19 cellular contexts compared by ENCODE assay signal in genomic region chr5:76732405-76733048, GRCh38. TPM values are rescaled to one million over a fixed set of nuclear protein-coding genes. Genes with fewer than 3 reads are reported as not detected.
DNase-seq lines count a peak whose midpoint lies in the region; ATAC-seq, FAIRE-seq and TF ChIP-seq lines count a peak whose summit lies in the region.
"Had no signal": no experiment of that assay in that cellular context is flagged by ENCODE, and none has a peak within 500 bp of the region (broad histone marks: within the 10 kb centered on the region; RNA-seq: fewer than 3 reads in every experiment).

No MANE protein-coding gene starts in this region.

- no peak for FAIRE-seq in GM12878 (lab: Jason Lieb, UNC)
- FAIRE-seq: G401.6, H1 had no signal

- RAD21 ChIA-PET in GM12878 (lab: Charles Lee; ENCODE audit: unreplicated experiment): interaction anchor here (0.8 to 12.3 kb wide), 7 partner anchors 12 to 381 kb away, joined by 3 to 254 read pairs (median 4); partner anchors contain the start of gene F2R

- H3K27me3 ChIP-seq in GM12878 (replicated peaks in 1 of 2; ENCODE audit: control insufficient read depth in 2 of 2, insufficient read depth in 2 of 2, low read length in 1 of 2) (no peaks in the 10 kb centered on the region), prostate gland (replicated peaks; ENCODE audit: insufficient read depth) (no peaks in the 10 kb centered on the region)
- H3K27me3 ChIP-seq: sigmoid colon had no signal

- in situ Hi-C loops in GM12878 (cut with MboI): no loop called here

- intact Hi-C loops in GM12878 (cut with micrococcal nuclease; ENCODE audit: unreplicated experiment) (loop anchor here (1.0 to 10.0 kb wide), 3 partner anchors 11 to 328 kb away; partner anchors contain the start of genes F2R and IQGAP2), prostate gland (cut with DNase I) (no loop called here)

- no peaks in the 10 kb centered on the region for H3K79me2 ChIP-seq in GM12878 (ENCODE audit: control insufficient read depth, insufficient read depth, low read length)

- H3K4me3 ChIP-seq in GM12878: peak overlapping the region; percentile 50
- H3K4me3 ChIP-seq in prostate gland: no peak overlapping the region
- H3K4me3 ChIP-seq: sigmoid colon, SK-N-MC had no signal

- H3K27ac Mint-ChIP-seq in activated CD8-positive, alpha-beta memory T cell treated with anti-CD3 and anti-CD28 coated beads, Interleukin-2, amount 10 ng/mL, durations not matched to agents 7 days and 5 days: peak overlapping the region; percentile 95
- peak overlapping the region; percentile 81 for H3K27ac Mint-ChIP-seq in stimulated activated effector memory CD8-positive, alpha-beta T cell treated with anti-CD3 and anti-CD28 coated beads, Interleukin-12 subunit alpha, Interleukin-12 subunit beta, amount 100 ng/mL, for 72 hours

- no peaks in the 10 kb centered on the region for H3K27me3 Mint-ChIP-seq in activated CD8-positive, alpha-beta memory T cell treated with anti-CD3 and anti-CD28 coated beads, Interleukin-2, amount 10 ng/mL, durations not matched to agents 7 days and 5 days
- H3K27me3 Mint-ChIP-seq: brain had no signal

- peak overlapping the region; percentile 31 for H2AFZ ChIP-seq in GM12878 (ENCODE audit: control insufficient read depth, low read depth, low read length)

- peak; percentile 58 for ATAC-seq in activated CD8-positive, alpha-beta memory T cell treated with anti-CD3 and anti-CD28 coated beads, Interleukin-2, amount 10 ng/mL, durations not matched to agents 7 days and 5 days
- peak; percentile 21 for ATAC-seq in GM12878
- ATAC-seq in stimulated activated effector memory CD8-positive, alpha-beta T cell treated with anti-CD3 and anti-CD28 coated beads, Interleukin-12 subunit alpha, Interleukin-12 subunit beta, amount 100 ng/mL, for 72 hours: peak; percentile 75

- peaks cover 68% of the 10 kb centered on the region for H3K36me3 Mint-ChIP-seq in activated CD8-positive, alpha-beta memory T cell treated with anti-CD3 and anti-CD28 coated beads, Interleukin-2, amount 10 ng/mL, durations not matched to agents 7 days and 5 days
- peaks cover 47% of the 10 kb centered on the region for H3K36me3 Mint-ChIP-seq in stimulated activated effector memory CD8-positive, alpha-beta T cell treated with anti-CD3 and anti-CD28 coated beads, Interleukin-12 subunit alpha, Interleukin-12 subunit beta, amount 100 ng/mL, for 72 hours

- WGBS in GM12878 (ENCODE audit: insufficient coverage, insufficient replicate concordance, low lambda C conversion rate, missing lambda C conversion rate): 43% methylated on average over 15 of the region's 15 CpGs
- 92% methylated on average over 15 of the region's 15 CpGs for WGBS in prostate gland

- DNase-seq in activated CD8-positive, alpha-beta memory T cell treated with anti-CD3 and anti-CD28 coated beads, Interleukin-2, amount 10 ng/mL, durations not matched to agents 7 days and 5 days: peak; percentile 71
- DNase-seq in activated CD8-positive, alpha-beta memory T cell treated with anti-CD3 and anti-CD28 coated beads, Interleukin-2, amount 50 U/mL, for 48 hours: no peak
- peak; percentile 91 for DNase-seq in NCI-H748 (lab: John Stamatoyannopoulos, UW; ENCODE audit: unreplicated experiment)
- no peak for DNase-seq in GM12878 (ENCODE audit: low read depth, low spot score)
- peak; percentile 31 to 87 for DNase-seq in stimulated activated effector memory CD8-positive, alpha-beta T cell treated with anti-CD3 and anti-CD28 coated beads, Interleukin-12 subunit alpha, Interleukin-12 subunit beta, amount 100 ng/mL, for 72 hours (ENCODE audit: low spot score in 2 of 2)
- DNase-seq in prostate gland (ENCODE audit: low spot score): no peak
- DNase-seq in NCI-H510A (lab: John Stamatoyannopoulos, UW): no peak
- DNase-seq in NCI-H1092 (lab: John Stamatoyannopoulos, UW): no peak
- DNase-seq: ACHN; effector CD8-positive, alpha-beta T cell; NCI-H1417 treated with DMSO at 0.1 percent for 48 hours; NCI-H226; sigmoid colon; stimulated activated naive CD4-positive, alpha-beta T cell had no signal

- TF ChIP-seq RAD21 in GM12878 (IDR thresholded peaks at IDR 0.05; ENCODE audit: insufficient read depth, low read depth, low read length): no peak

- SMC1A ChIA-PET in GM12878 (lab: Charles Lee; ENCODE audit: uncharacterized antibody, unreplicated experiment): interaction anchor here (0.8 to 3.6 kb wide), 8 partner anchors 11 to 131 kb away, joined by 3 to 75 read pairs (median 4); no protein-coding TSS in a partner anchor

- TF ChIP-seq EP300 in GM12878 (IDR thresholded peaks at IDR 0.05; ENCODE audit: borderline replicate concordance in 1 of 2, control insufficient read depth in 1 of 2, low read depth in 2 of 2, low read length in 2 of 2): no peak

- CTCF ChIA-PET in activated CD8-positive, alpha-beta memory T cell treated with anti-CD3 and anti-CD28 coated beads, Interleukin-2, amount 10 ng/mL, durations not matched to agents 7 days and 5 days (lab: Charles Lee): interaction anchor here (1.2 to 2.8 kb wide), 10 partner anchors 10 to 298 kb away, joined by 3 to 18 read pairs (median 6); partner anchors contain the start of genes AGGF1 and F2R
- CTCF ChIA-PET in GM12878 (lab: Yijun Ruan, JAX): interaction anchor here (0.7 to 12.4 kb wide), 4 partner anchors 9 to 149 kb away, joined by 3 to 153 read pairs (median 10); no protein-coding TSS in a partner anchor

- 0 out of 2 replicates have a peak overlapping the region, but pooled peaks have one; percentile 38 for H3K9ac ChIP-seq in GM12878 (ENCODE audit: control insufficient read depth, insufficient read depth, low read length)

- POLR2A ChIA-PET in GM12878 (lab: Charles Lee): interaction anchor here (1.0 to 11.0 kb wide), 2 partner anchors 11 to 15 kb away, joined by 4 to 144 read pairs; no protein-coding TSS in a partner anchor

- H3K4me3 Mint-ChIP-seq in activated CD8-positive, alpha-beta memory T cell treated with anti-CD3 and anti-CD28 coated beads, Interleukin-2, amount 10 ng/mL, durations not matched to agents 7 days and 5 days: peak overlapping the region; percentile 65
- peak overlapping the region; percentile 62 for H3K4me3 Mint-ChIP-seq in stimulated activated effector memory CD8-positive, alpha-beta T cell treated with anti-CD3 and anti-CD28 coated beads, Interleukin-12 subunit alpha, Interleukin-12 subunit beta, amount 100 ng/mL, for 72 hours
- H3K4me3 Mint-ChIP-seq: brain had no signal

- H3K4me2 ChIP-seq in GM12878 (ENCODE audit: control insufficient read depth, insufficient read depth): peak overlapping the region; percentile 84

- TF ChIP-seq POLR2A in GM12878 (IDR thresholded peaks at IDR 0.05; ENCODE audit: low read depth, low read length): no peak
- TF ChIP-seq POLR2A in prostate gland (IDR thresholded peaks at IDR 0.05): no peak

- H4K20me1 ChIP-seq in GM12878 (ENCODE audit: control insufficient read depth, insufficient read depth): no peaks in the 10 kb centered on the region

- no peak for TF ChIP-seq CTCF in GM12878 (IDR thresholded peaks at IDR 0.05 in 2 of 3, conservative IDR thresholded peaks at IDR 0.05 in 1 of 3; ENCODE audit: control insufficient read depth in 2 of 3, extremely low read depth in 1 of 3, insufficient read depth in 1 of 3, low read depth in 3 of 3, low read length in 3 of 3)
- TF ChIP-seq CTCF in prostate gland (IDR thresholded peaks at IDR 0.05): no peak

- H3K9me3 ChIP-seq in GM12878 (replicated peaks; ENCODE audit: control insufficient read depth, insufficient read depth, low read length): peaks cover 16% of the 10 kb centered on the region
- H3K9me3 ChIP-seq in prostate gland: no peaks in the 10 kb centered on the region

- H3K9me3 Mint-ChIP-seq in activated CD8-positive, alpha-beta memory T cell treated with anti-CD3 and anti-CD28 coated beads, Interleukin-2, amount 10 ng/mL, durations not matched to agents 7 days and 5 days (ENCODE audit: low read depth): peaks cover 22% of the 10 kb centered on the region
- peaks cover 17% of the 10 kb centered on the region for H3K9me3 Mint-ChIP-seq in stimulated activated effector memory CD8-positive, alpha-beta T cell treated with anti-CD3 and anti-CD28 coated beads, Interleukin-12 subunit alpha, Interleukin-12 subunit beta, amount 100 ng/mL, for 72 hours

- H3K36me3 ChIP-seq in GM12878 (ENCODE audit: control insufficient read depth in 2 of 2, insufficient read depth in 2 of 2, low read length in 1 of 2) (no peaks in the 10 kb centered on the region), prostate gland (no peaks in the 10 kb centered on the region)

- H3K27ac ChIP-seq in GM12878 (ENCODE audit: control insufficient read depth, insufficient read depth): peak overlapping the region; percentile 61
- no peak overlapping the region for H3K27ac ChIP-seq in prostate gland
- H3K27ac ChIP-seq: HL-60, sigmoid colon, SK-N-MC had no signal

- peaks cover 24% of the 10 kb centered on the region for H3K4me1 ChIP-seq in GM12878 (ENCODE audit: control insufficient read depth, insufficient read depth, low read length)
- H3K4me1 ChIP-seq in prostate gland (replicated peaks): no peaks in the 10 kb centered on the region
- H3K4me1 ChIP-seq: sigmoid colon had no signal

- peaks cover 63% of the 10 kb centered on the region for H3K4me1 Mint-ChIP-seq in activated CD8-positive, alpha-beta memory T cell treated with anti-CD3 and anti-CD28 coated beads, Interleukin-2, amount 10 ng/mL, durations not matched to agents 7 days and 5 days
- H3K4me1 Mint-ChIP-seq in stimulated activated effector memory CD8-positive, alpha-beta T cell treated with anti-CD3 and anti-CD28 coated beads, Interleukin-12 subunit alpha, Interleukin-12 subunit beta, amount 100 ng/mL, for 72 hours: peaks cover 67% of the 10 kb centered on the region

- TSS peak; percentile 93 for BruUV-seq in GM12878 (replicated peaks; lab: Mats Ljungman, UMichigan)

RNA-seq across cellular contexts. Expression of gene F2R, which starts 16.6 kb away (rescaled TPM):
- 10 to 100 TPM; 39.7 to 44.7 TPM for total RNA-seq in activated CD8-positive, alpha-beta memory T cell treated with anti-CD3 and anti-CD28 coated beads, Interleukin-2, amount 10 ng/mL, durations not matched to agents 7 days and 5 days
- total RNA-seq in GM12878 (2013; cell fraction: nucleolus; rRNA removed): 103 and 104 TPM in 2 replicates
- 5.8 and 7.2 TPM in 2 replicates for total RNA-seq in GM12878 (2014; rRNA removed)
- 6.0 and 6.4 TPM in 2 replicates for total RNA-seq in GM12878 (2014; rRNA removed; fragmentation: Illumina TruSeq; extraction: Trizol)
- total RNA-seq in GM12878 (2021): 7.3 and 7.4 TPM in 2 replicates
- 1.9 TPM for polyA plus RNA-seq in GM12878 (2011; ENCODE audit: low read depth)
- 74.6 and 75.4 TPM in 2 replicates for polyA plus RNA-seq in GM12878 (2011; rRNA removed)
- polyA plus RNA-seq in GM12878 (2011; cell fraction: cytosol; rRNA removed): 78.9 and 79.2 TPM in 2 replicates
- 21.8 and 24.3 TPM in 2 replicates for polyA plus RNA-seq in GM12878 (2011; cell fraction: nucleus; rRNA removed)
- polyA plus RNA-seq in GM12878 (2012): 2.6 and 3.3 TPM in 2 replicates
- 8.9 and 9.2 TPM in 2 replicates for polyA plus RNA-seq in GM12878 (2014; fragmentation: Illumina TruSeq; extraction: Trizol)
- polyA plus RNA-seq in GM12878 (2014; fragmentation: Nextera tagmentation; extraction: Ambion mirVana): 1 to 10 TPM; 1.8 to 2.4 TPM
- 7.4 and 8.8 TPM in 2 replicates for polyA plus RNA-seq in GM12878 (2014; rRNA removed)
- polyA plus RNA-seq in GM12878 (2016; fragmentation: Nextera tagmentation; extraction: Ambion mirVana): 10 to 100 TPM; 25.4 to 26.2 TPM
- 78.2 and 81.0 TPM in 2 replicates for polyA minus RNA-seq in GM12878 (2011; rRNA and poly(A)+ RNA removed)
- 20.8 and 24.8 TPM in 2 replicates for polyA minus RNA-seq in GM12878 (2011; cell fraction: cytosol; rRNA and poly(A)+ RNA removed)
- 17.5 and 27.1 TPM in 2 replicates for polyA minus RNA-seq in GM12878 (2011; cell fraction: nucleus; rRNA and poly(A)+ RNA removed)
- 10 to 100 TPM in 1 of 2 donors, 1 to 10 TPM in 1; 4.1 to 22.3 TPM for total RNA-seq in prostate gland

Comparison
In these comparisons a context has a peak if more than half of its experiments do, and no peak if none do; other contexts are left out.
1. DNase-seq: peak in activated CD8-positive, alpha-beta memory T cell treated with anti-CD3 and anti-CD28 coated beads, Interleukin-2, amount 10 ng/mL, durations not matched to agents 7 days and 5 days (single experiment), NCI-H748 (single experiment) and stimulated activated effector memory CD8-positive, alpha-beta T cell treated with anti-CD3 and anti-CD28 coated beads, Interleukin-12 subunit alpha, Interleukin-12 subunit beta, amount 100 ng/mL, for 72 hours (2 of 2); none in activated CD8-positive, alpha-beta memory T cell treated with anti-CD3 and anti-CD28 coated beads, Interleukin-2, amount 50 U/mL, for 48 hours (single experiment), GM12878 (single experiment), prostate gland (single experiment), NCI-H510A (single experiment) and NCI-H1092 (single experiment).
2. ATAC-seq: peak in every context shown above with its lines; median percentile 75 in stimulated activated effector memory CD8-positive, alpha-beta T cell treated with anti-CD3 and anti-CD28 coated beads, Interleukin-12 subunit alpha, Interleukin-12 subunit beta, amount 100 ng/mL, for 72 hours; 58 in activated CD8-positive, alpha-beta memory T cell treated with anti-CD3 and anti-CD28 coated beads, Interleukin-2, amount 10 ng/mL, durations not matched to agents 7 days and 5 days; 21 in GM12878.